In genomic region chr1:200738733-200739498, GRCh38 we compare ENCODE assay signal across 8 cellular contexts. TPM values are rescaled to one million over a fixed set of nuclear protein-coding genes. Genes with fewer than 3 reads are reported as not detected.
DNase-seq lines count a peak whose midpoint lies in the region; ATAC-seq and TF ChIP-seq lines count a peak whose summit lies in the region.

Gene CAMSAP2, plus strand, starts transcription at chr1:200738893. Its CDS starts 935 bp downstream, at chr1:200739828.

- H3K36me3 ChIP-seq in psoas muscle (ENCODE audit: insufficient read depth in 1 of 2, low read depth in 1 of 2), result no peaks in the 10 kb centered on the region
- H3K36me3 ChIP-seq in urinary bladder (ENCODE audit: insufficient read depth), result no peaks in the 10 kb centered on the region

- intact Hi-C loops in left ventricle myocardium superior (cut with micrococcal nuclease), result no loop called here
- intact Hi-C loops in psoas muscle (cut with DNase I), result loop anchor here (2.0 to 5.0 kb wide), 2 partner anchors 67 to 68 kb away; no protein-coding TSS in a partner anchor

- H3K4me3 ChIP-seq in psoas muscle, result peak within 1 kb of the TSS; percentile 97
- peak within 1 kb of the TSS; percentile 66 for H3K4me3 ChIP-seq in urinary bladder (ENCODE audit: low read depth, low read length)

- H3K4me1 ChIP-seq in psoas muscle (peaks cover 37% of the 10 kb centered on the region), urinary bladder (ENCODE audit: insufficient read depth) (no peaks in the 10 kb centered on the region)

- no peaks in the 10 kb centered on the region for H3K27me3 ChIP-seq in psoas muscle (ENCODE audit: insufficient read depth in 3 of 3, low read length in 2 of 3)

- no peaks in the 10 kb centered on the region for H3K9me3 ChIP-seq in psoas muscle

- no peak for TF ChIP-seq CTCF in psoas muscle (IDR thresholded peaks at IDR 0.05)

- DNase-seq in ELR (ENCODE audit: low read depth) (peak; percentile 92), HCEC 1CT (peak; percentile 90), NCI-H128 (lab: John Stamatoyannopoulos, UW; ENCODE audit: unreplicated experiment) (peak; percentile 85), T-helper 2 cell (peak; percentile 36 to 75 (median 50)), anterior cingulate cortex (lab: John Stamatoyannopoulos, UW) (peak; percentile 54 to 93 (median 86)), left ventricle myocardium superior (peak; percentile 94), psoas muscle (peak; percentile 89 to 94)

- ATAC-seq in left ventricle myocardium superior (peak; percentile 92), psoas muscle (peak; percentile 89 to 91 (median 90))

- WGBS in psoas muscle, 3 donors, result 0 to 1% (median 0%) methylated on average over 25 to 75 of the region's 75 CpGs
- under 1% methylated on average over 73 of the region's 75 CpGs for WGBS in urinary bladder

- peak within 1 kb of the TSS; percentile 99 for H3K27ac ChIP-seq in psoas muscle
- H3K27ac ChIP-seq in urinary bladder (ENCODE audit: low read depth), result peak within 1 kb of the TSS; percentile 99

RNA-seq across cellular contexts. Expression of gene CAMSAP2, which starts in this region (rescaled TPM):
- total RNA-seq in left ventricle myocardium superior, result 42.1 TPM
- 10 to 100 TPM; 37.0 to 70.8 (median 49.8) TPM for total RNA-seq in psoas muscle
- 10 to 100 TPM in 1 of 3 donors, 1 to 10 TPM in 2; 4.8 to 14.2 (median 6.6) TPM for polyA plus RNA-seq in psoas muscle
- total RNA-seq in urinary bladder, result 61.5 TPM
- 15.2 TPM for polyA plus RNA-seq in urinary bladder

Comparison
In these comparisons a context has a peak if more than half of its experiments do, and no peak if none do; other contexts are left out.
1. Peak in every context shown above with its lines: DNase-seq, ATAC-seq, H3K4me3 ChIP-seq and H3K27ac ChIP-seq.